Comparison of ENCODE assay signal across 21 cellular contexts in genomic region chr17:77793146-77793887, GRCh38.
"Had no signal": no experiment of that assay in that cellular context is flagged by ENCODE, and none has a peak within 500 bp of the region (broad histone marks: within the 10 kb centered on the region; RNA-seq: fewer than 3 reads in every experiment).

No MANE protein-coding gene starts in this region.

- H3K36me3 ChIP-seq: colonic mucosa, esophagus squamous epithelium, gastroesophageal sphincter, left ventricle myocardium inferior, lower lobe of right lung, tibial nerve, upper lobe of right lung, vagina had no signal

- H3K4me3 ChIP-seq: colonic mucosa, esophagus squamous epithelium, gastroesophageal sphincter, left ventricle myocardium inferior, lower lobe of right lung, testis, tibial nerve, upper lobe of right lung, vagina had no signal

- DNase-seq: colonic mucosa; dermis blood vessel endothelial cell; esophagus squamous epithelium; foreskin fibroblast; immature natural killer cell; left ventricle myocardium inferior; midbrain; right cardiac atrium; small intestine; stimulated activated CD4-positive, alpha-beta T cell treated with anti-CD3 and anti-CD28 coated beads, Interleukin-2, amount 100 ng/mL, for 48 hours; stimulated activated CD8-positive, alpha-beta memory T cell treated with anti-CD3 and anti-CD28 coated beads, Interleukin-4, amount 100 ng/mL, for 48 hours; testis; upper lobe of right lung had no signal

- H3K36me3 Mint-ChIP-seq: immature natural killer cell; memory B cell; natural killer cell treated with Interleukin-12 subunit alpha and Interleukin-12 subunit beta and Interleukin-15 and Interleukin-18, amount 100 ng/mL, for 72 hours; stimulated activated effector memory CD8-positive, alpha-beta T cell treated with anti-CD3 and anti-CD28 coated beads, Interleukin-12 subunit alpha, Interleukin-12 subunit beta, amount 100 ng/mL, for 72 hours had no signal

- H3K27ac ChIP-seq: colonic mucosa, esophagus squamous epithelium, gastroesophageal sphincter, left ventricle myocardium inferior, lower lobe of right lung, testis, tibial nerve, upper lobe of right lung, vagina had no signal

- H3K9me3 Mint-ChIP-seq: immature natural killer cell; memory B cell; natural killer cell treated with Interleukin-12 subunit alpha and Interleukin-12 subunit beta and Interleukin-15 and Interleukin-18, amount 100 ng/mL, for 72 hours; stimulated activated effector memory CD8-positive, alpha-beta T cell treated with anti-CD3 and anti-CD28 coated beads, Interleukin-12 subunit alpha, Interleukin-12 subunit beta, amount 100 ng/mL, for 72 hours; stimulated activated naive CD8-positive, alpha-beta T cell treated with anti-CD3 and anti-CD28 coated beads, Interleukin-15, Interleukin-2, amounts not matched to agents 100 ng/mL and 50 ng/mL, for 24 hours had no signal

- H3K27me3 ChIP-seq: colonic mucosa, gastroesophageal sphincter, testis, tibial nerve, vagina had no signal

- H3K9me3 ChIP-seq: colonic mucosa, esophagus squamous epithelium, gastroesophageal sphincter, left ventricle myocardium inferior, lower lobe of right lung, testis, tibial nerve, upper lobe of right lung, vagina had no signal

- H3K4me3 Mint-ChIP-seq: immature natural killer cell; memory B cell; natural killer cell treated with Interleukin-12 subunit alpha and Interleukin-12 subunit beta and Interleukin-15 and Interleukin-18, amount 100 ng/mL, for 72 hours; stimulated activated effector memory CD8-positive, alpha-beta T cell treated with anti-CD3 and anti-CD28 coated beads, Interleukin-12 subunit alpha, Interleukin-12 subunit beta, amount 100 ng/mL, for 72 hours; stimulated activated naive CD8-positive, alpha-beta T cell treated with anti-CD3 and anti-CD28 coated beads, Interleukin-15, Interleukin-2, amounts not matched to agents 100 ng/mL and 50 ng/mL, for 24 hours had no signal

- H3K4me1 ChIP-seq: colonic mucosa, left ventricle myocardium inferior, testis, upper lobe of right lung had no signal

- H3K27ac Mint-ChIP-seq: immature natural killer cell; memory B cell; natural killer cell treated with Interleukin-12 subunit alpha and Interleukin-12 subunit beta and Interleukin-15 and Interleukin-18, amount 100 ng/mL, for 72 hours; stimulated activated effector memory CD8-positive, alpha-beta T cell treated with anti-CD3 and anti-CD28 coated beads, Interleukin-12 subunit alpha, Interleukin-12 subunit beta, amount 100 ng/mL, for 72 hours; stimulated activated naive CD8-positive, alpha-beta T cell treated with anti-CD3 and anti-CD28 coated beads, Interleukin-15, Interleukin-2, amounts not matched to agents 100 ng/mL and 50 ng/mL, for 24 hours had no signal
